8 cellular contexts compared by ENCODE assay signal in the genomic region with DNA sequence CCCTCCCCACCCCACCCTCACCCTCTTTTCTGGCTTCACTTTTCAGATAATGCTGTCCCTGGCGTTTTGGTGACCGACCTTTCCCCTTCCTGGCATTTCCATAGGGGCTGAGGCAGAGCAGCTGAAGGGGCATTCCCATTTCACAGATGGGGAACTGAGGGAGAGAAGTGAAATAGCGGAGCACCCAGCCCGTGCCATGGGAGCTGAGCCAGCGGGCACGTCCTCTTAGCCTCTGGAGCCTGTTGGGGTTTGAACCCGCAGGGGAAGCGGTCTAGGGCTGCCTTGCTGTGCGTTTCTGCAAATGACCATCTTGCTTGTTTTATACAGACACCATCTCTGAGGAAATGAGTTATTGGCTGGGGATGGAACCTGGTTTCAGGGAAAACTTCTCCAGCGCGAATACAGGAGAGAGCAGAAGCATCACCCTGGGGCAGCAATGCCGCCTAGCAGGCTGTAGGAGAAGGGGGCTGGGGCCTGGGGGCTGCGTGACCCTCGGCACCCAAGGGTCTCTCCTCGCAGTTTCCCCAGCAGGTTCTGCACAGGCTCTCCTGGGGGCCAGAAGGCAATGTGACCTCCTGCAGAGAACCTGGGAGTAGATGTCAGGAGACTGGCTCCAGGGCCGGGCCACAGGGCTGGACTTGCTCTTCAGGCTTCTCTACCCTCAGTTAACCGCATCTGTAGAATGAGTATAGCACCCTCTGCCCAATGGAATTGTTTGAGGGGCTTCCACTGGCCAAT. TPM values are rescaled to one million over a fixed set of nuclear protein-coding genes. Genes with fewer than 3 reads are reported as not detected.
DNase-seq lines count a peak whose midpoint lies in the region; ATAC-seq and TF ChIP-seq lines count a peak whose summit lies in the region.

No MANE protein-coding gene starts in this region.

- no peak for TF ChIP-seq CTCF in CD4-positive, alpha-beta T cell (IDR thresholded peaks at IDR 0.05)
- TF ChIP-seq CTCF in LNCaP clone FGC (IDR thresholded peaks at IDR 0.05; ENCODE audit: control insufficient read depth, extremely low read depth, insufficient read depth) = no peak

- H3K9me3 Mint-ChIP-seq in CD4-positive, alpha-beta T cell = no peaks in the 10 kb centered on the region
- H3K9me3 Mint-ChIP-seq in central memory CD8-positive, alpha-beta T cell = no peaks in the 10 kb centered on the region

- no peaks in the 10 kb centered on the region for H3K36me3 ChIP-seq in mucosa of rectum (ENCODE audit: control insufficient read depth in 2 of 2, insufficient read depth in 2 of 2, low read length in 2 of 2)

- H3K27me3 Mint-ChIP-seq in CD4-positive, alpha-beta T cell = no peaks in the 10 kb centered on the region
- no peaks in the 10 kb centered on the region for H3K27me3 Mint-ChIP-seq in central memory CD8-positive, alpha-beta T cell

- no peak overlapping the region for H3K27ac ChIP-seq in CD4-positive, alpha-beta T cell (ENCODE audit: low read depth, low read length)
- peak overlapping the region; percentile 56 to 66 for H3K27ac ChIP-seq in mucosa of rectum (ENCODE audit: low read depth in 2 of 2, low read length in 2 of 2)

- H3K4me1 ChIP-seq in mucosa of rectum (ENCODE audit: control insufficient read depth in 2 of 2, insufficient read depth in 2 of 2, low read length in 2 of 2) = peaks cover 23 to 34% of the 10 kb centered on the region in 2 donors

- peak overlapping the region; percentile 71 for H3K4me3 ChIP-seq in LNCaP clone FGC (ENCODE audit: low read depth, low read length)
- peak overlapping the region; percentile 70 to 73 for H3K4me3 ChIP-seq in mucosa of rectum (ENCODE audit: low read length in 2 of 2)

- H3K9me3 ChIP-seq in CD4-positive, alpha-beta T cell (ENCODE audit: control insufficient read depth, low read length) = no peaks in the 10 kb centered on the region
- no peaks in the 10 kb centered on the region for H3K9me3 ChIP-seq in mucosa of rectum (ENCODE audit: control insufficient read depth in 2 of 2, low read length in 2 of 2)

- peak overlapping the region; percentile 61 to 83 for H3K9ac ChIP-seq in mucosa of rectum (ENCODE audit: low read depth in 1 of 2, low read length in 2 of 2)

- peaks cover 48% of the 10 kb centered on the region for H3K4me1 Mint-ChIP-seq in CD4-positive, alpha-beta T cell (ENCODE audit: low read depth)
- H3K4me1 Mint-ChIP-seq in central memory CD8-positive, alpha-beta T cell = peaks cover 44% of the 10 kb centered on the region

- H3K4me3 Mint-ChIP-seq in CD4-positive, alpha-beta T cell = peak overlapping the region; percentile 98
- H3K4me3 Mint-ChIP-seq in central memory CD8-positive, alpha-beta T cell = peak overlapping the region; percentile 84

- no peak for DNase-seq in CD4-positive, alpha-beta T cell
- DNase-seq in LNCaP clone FGC (ENCODE audit: low read depth) = no peak
- no peak for DNase-seq in central memory CD8-positive, alpha-beta T cell (ENCODE audit: low spot score in 2 of 2)
- no peak for DNase-seq in medulla oblongata (ENCODE audit: extremely low spot score)
- DNase-seq in NCI-H345 (lab: John Stamatoyannopoulos, UW) = no peak
- DNase-seq in NCI-H510A treated with DMSO at 0.1 percent for 48 hours (lab: John Stamatoyannopoulos, UW) = no peak

- CTCF ChIA-PET in CD4-positive, alpha-beta T cell (lab: Charles Lee) = interaction anchor here (1.2 to 2.2 kb wide), 2 partner anchors 11 to 36 kb away, joined by 4 to 6 read pairs; no protein-coding TSS in a partner anchor

- intact Hi-C loops in CD4-positive, alpha-beta T cell (cut with DNase I, micrococcal nuclease) = loop anchor here (2.0 to 5.0 kb wide), 5 partner anchors 17 to 75 kb away; no protein-coding TSS in a partner anchor

- no peaks in the 10 kb centered on the region for H3K27me3 ChIP-seq in CD4-positive, alpha-beta T cell (ENCODE audit: control insufficient read depth, insufficient read depth, low read length)
- no peaks in the 10 kb centered on the region for H3K27me3 ChIP-seq in mucosa of rectum (ENCODE audit: control insufficient read depth in 2 of 2, insufficient read depth in 2 of 2, low read length in 2 of 2)

- H3K27ac Mint-ChIP-seq in CD4-positive, alpha-beta T cell = peak overlapping the region; percentile 91
- peak overlapping the region; percentile 80 for H3K27ac Mint-ChIP-seq in central memory CD8-positive, alpha-beta T cell (ENCODE audit: low read depth)

- POLR2A ChIA-PET in CD4-positive, alpha-beta T cell (lab: Charles Lee) = interaction anchor here (1.6 to 5.8 kb wide), 4 partner anchors 15 to 74 kb away, joined by 5 to 41 read pairs (median 14); no protein-coding TSS in a partner anchor

- no peak for ATAC-seq in CD4-positive, alpha-beta T cell (ENCODE audit: poor library complexity)
- no peak for ATAC-seq in central memory CD8-positive, alpha-beta T cell (replicated peaks; ENCODE audit: extremely low read depth, poor library complexity, severe bottlenecking)
- ATAC-seq in GM21367 (IDR thresholded peaks at IDR 0.05; ENCODE audit: unreplicated experiment) = no peak

- no peaks in the 10 kb centered on the region for H3K36me3 Mint-ChIP-seq in CD4-positive, alpha-beta T cell (ENCODE audit: low read depth)
- peaks cover 3% of the 10 kb centered on the region for H3K36me3 Mint-ChIP-seq in central memory CD8-positive, alpha-beta T cell (ENCODE audit: insufficient read depth)

RNA-seq across cellular contexts. Expression of a gene that starts 1.5 kb away (rescaled TPM):
- total RNA-seq in CD4-positive, alpha-beta T cell = 10 to 100 TPM; 26.6 to 28.9 TPM
